In the genomic region with DNA sequence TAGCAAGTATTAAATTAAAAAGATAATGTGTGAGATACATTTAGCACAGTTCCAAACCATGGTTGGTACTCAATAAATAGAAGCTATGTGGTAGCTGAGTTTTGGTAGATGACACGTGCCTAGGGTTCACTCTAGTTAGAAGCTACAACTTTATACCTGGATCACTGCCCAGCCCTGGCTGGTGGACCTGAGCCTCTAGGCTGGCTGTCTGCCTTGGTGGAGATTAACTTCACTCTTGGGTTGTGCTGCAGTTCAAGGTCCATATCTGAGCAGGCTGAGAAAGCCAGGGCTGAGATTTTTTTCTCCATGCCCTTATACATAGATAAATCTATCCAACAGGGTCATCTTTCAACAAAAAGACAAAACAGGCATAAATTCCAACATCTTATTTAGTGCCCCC, we compare ENCODE assay signal across 23 cellular contexts. TPM values are rescaled to one million over a fixed set of nuclear protein-coding genes. Genes with fewer than 3 reads are reported as not detected.
DNase-seq lines count a peak whose midpoint lies in the region; ATAC-seq and TF ChIP-seq lines count a peak whose summit lies in the region.
"Had no signal": no experiment of that assay in that cellular context is flagged by ENCODE, and none has a peak within 500 bp of the region (broad histone marks: within the 10 kb centered on the region; RNA-seq: fewer than 3 reads in every experiment).

No MANE protein-coding gene starts in this region.

- no peak overlapping the region for H3K27ac ChIP-seq in left ventricle myocardium inferior (replicated peaks)
- H3K27ac ChIP-seq: BLaER1 treated with 17β-estradiol and CSF1 and Interleukin-3, amounts not matched to agents 10 nM and 100 nM had no signal

- H3K4me1 Mint-ChIP-seq in stimulated activated naive CD8-positive, alpha-beta T cell treated with anti-CD3 and anti-CD28 coated beads, Interleukin-15, amount 100 ng/mL, for 72 hours = no peaks in the 10 kb centered on the region
- H3K4me1 Mint-ChIP-seq: CD4-positive, alpha-beta memory T cell; IgD-negative memory B cell had no signal

- no peak overlapping the region for H3K4me3 Mint-ChIP-seq in stimulated activated naive CD8-positive, alpha-beta T cell treated with anti-CD3 and anti-CD28 coated beads, Interleukin-15, amount 100 ng/mL, for 72 hours
- H3K4me3 Mint-ChIP-seq: CD4-positive, alpha-beta memory T cell; IgD-negative memory B cell had no signal

- H3K4me3 ChIP-seq in left ventricle myocardium inferior = no peak overlapping the region
- H3K4me3 ChIP-seq: BLaER1 treated with 17β-estradiol and CSF1 and Interleukin-3, amounts not matched to agents 10 nM and 100 nM had no signal

- ATAC-seq in Right ventricle myocardium inferior = peak; percentile 85
- ATAC-seq in stimulated activated naive CD8-positive, alpha-beta T cell treated with anti-CD3 and anti-CD28 coated beads, Interleukin-15, amount 100 ng/mL, for 72 hours = no peak
- ATAC-seq: HCT116 had no signal

- H3K9me3 ChIP-seq in left ventricle myocardium inferior (replicated peaks) = peaks cover 15% of the 10 kb centered on the region
- H3K9me3 ChIP-seq: Caco-2 had no signal

- intact Hi-C loops in Right ventricle myocardium inferior (cut with DNase I) = no loop called here
- intact Hi-C loops in cardiac septum (cut with DNase I) = no loop called here
- intact Hi-C loops in left ventricle myocardium inferior (cut with micrococcal nuclease) = no loop called here

- H3K36me3 ChIP-seq in left ventricle myocardium inferior = no peaks in the 10 kb centered on the region
- H3K36me3 ChIP-seq: BLaER1 treated with 17β-estradiol and CSF1 and Interleukin-3, amounts not matched to agents 10 nM and 100 nM had no signal

- TF ChIP-seq CTCF in left ventricle myocardium inferior (IDR thresholded peaks at IDR 0.05; ENCODE audit: borderline replicate concordance) = no peak

- peaks cover 5% of the 10 kb centered on the region for H3K4me1 ChIP-seq in left ventricle myocardium inferior
- H3K4me1 ChIP-seq: BLaER1 treated with 17β-estradiol and CSF1 and Interleukin-3, amounts not matched to agents 10 nM and 100 nM; Caco-2 had no signal

- H3K27me3 Mint-ChIP-seq in stimulated activated naive CD8-positive, alpha-beta T cell treated with anti-CD3 and anti-CD28 coated beads, Interleukin-15, amount 100 ng/mL, for 72 hours = peaks cover 15% of the 10 kb centered on the region

- H3K9me3 Mint-ChIP-seq in stimulated activated naive CD8-positive, alpha-beta T cell treated with anti-CD3 and anti-CD28 coated beads, Interleukin-15, amount 100 ng/mL, for 72 hours = no peaks in the 10 kb centered on the region

- no peaks in the 10 kb centered on the region for H3K27me3 ChIP-seq in left ventricle myocardium inferior (ENCODE audit: low read depth)
- H3K27me3 ChIP-seq: BLaER1 treated with 17β-estradiol and CSF1 and Interleukin-3, amounts not matched to agents 10 nM and 100 nM had no signal

- no peak for DNase-seq in Right ventricle myocardium inferior (ENCODE audit: missing footprints)
- DNase-seq in cardiac septum (ENCODE audit: low spot score) = no peak
- peak; percentile 36 for DNase-seq in left ventricle myocardium inferior
- peak; percentile 81 for DNase-seq in mucosa of gallbladder (ENCODE audit: low spot score)
- DNase-seq in anterior cingulate cortex (lab: John Stamatoyannopoulos, UW) = no peak
- DNase-seq in stimulated activated naive CD8-positive, alpha-beta T cell treated with anti-CD3 and anti-CD28 coated beads, Interleukin-15, amount 100 ng/mL, for 72 hours = no peak
- DNase-seq in kidney glomerular epithelial cell (lab: John Stamatoyannopoulos, UW) = no peak
- DNase-seq: 8988T; Caco-2; CD4-positive, alpha-beta memory T cell; DMS153; GOT3; MV-4-11; NCI-H1417; NCI-H1694 treated with DMSO at 0.1 percent for 48 hours; NCI-H2081 treated with DMSO at 0.1 percent for 48 hours; NCI-H2171 treated with DMSO at 0.1 percent for 48 hours; NCI-H446; NCI-H526; SHP77 had no signal

- H3K27ac Mint-ChIP-seq in stimulated activated naive CD8-positive, alpha-beta T cell treated with anti-CD3 and anti-CD28 coated beads, Interleukin-15, amount 100 ng/mL, for 72 hours = no peak overlapping the region
- H3K27ac Mint-ChIP-seq: CD4-positive, alpha-beta memory T cell; IgD-negative memory B cell had no signal

RNA-seq across cellular contexts. Expression of a gene that starts 44.6 kb away (rescaled TPM):
- total RNA-seq in Right ventricle myocardium inferior (4.6 TPM), cardiac septum (4.6 TPM), left ventricle myocardium inferior (4.3 TPM), mucosa of gallbladder (4.6 TPM)

Comparison
In these comparisons a context has a peak if more than half of its experiments do, and no peak if none do; other contexts are left out.
1. DNase-seq: peak in left ventricle myocardium inferior (single experiment) and mucosa of gallbladder (single experiment); none in Right ventricle myocardium inferior (single experiment), cardiac septum (single experiment), anterior cingulate cortex (0 of 58), stimulated activated naive CD8-positive, alpha-beta T cell treated with anti-CD3 and anti-CD28 coated beads, Interleukin-15, amount 100 ng/mL, for 72 hours (0 of 2) and kidney glomerular epithelial cell (single experiment).